ENCODE assay signal across 6 cellular contexts in genomic region chr17:4704574-4704907, GRCh38. TPM values are rescaled to one million over a fixed set of nuclear protein-coding genes. Genes with fewer than 3 reads are reported as not detected.
DNase-seq lines count a peak whose midpoint lies in the region; ATAC-seq and TF ChIP-seq lines count a peak whose summit lies in the region.
"Not testable (repeated sequence)": the region's sequence is repeated elsewhere in the genome, so short reads cannot be mapped to it uniquely, and the experiment has no call there.

No MANE protein-coding gene starts in this region.

- H3K27me3 ChIP-seq in Peyer's patch, ascending aorta, foreskin keratinocyte: not testable (repeated sequence)

- H3K4me3 Mint-ChIP-seq in Calu3 (ENCODE audit: low read depth, unreplicated experiment) (peak overlapping the region; percentile 93), naive B cell (peak overlapping the region; percentile 85 to 95 (median 91))

- H3K4me3 ChIP-seq in Peyer's patch (peak overlapping the region; percentile 60 to 100 (median 95)), ascending aorta (peak overlapping the region; percentile 92 to 94)

- BruUV-seq in Calu3 (replicated peaks; lab: Mats Ljungman, UMichigan): TSS peak; percentile 80

- TF ChIP-seq POLR2A in Peyer's patch (IDR thresholded peaks at IDR 0.05): not testable (repeated sequence)

- CTCF ChIA-PET in Calu3 (lab: Charles Lee): not testable (repeated sequence)

- ATAC-seq in foreskin keratinocyte; naive B cell (ENCODE audit: low read depth in 2 of 2): not testable (repeated sequence)

- not testable (repeated sequence) for H3K9me3 ChIP-seq in Peyer's patch, ascending aorta

- peaks cover 0 to 27% (median 6%) of the 10 kb centered on the region in 4 donors for H3K4me1 ChIP-seq in Peyer's patch
- H3K4me1 ChIP-seq in ascending aorta, foreskin keratinocyte: not testable (repeated sequence)

- intact Hi-C loops in Calu3 (cut with micrococcal nuclease; ENCODE audit: unreplicated experiment): loop anchor here (5.0 kb wide), 1 partner anchor 137 kb away; no protein-coding TSS in a partner anchor
- intact Hi-C loops in ascending aorta (cut with DNase I): not testable (repeated sequence)

- DNase-seq in Calu3; Peyer's patch; ascending aorta (ENCODE audit: low spot score in 2 of 2); foreskin keratinocyte; naive B cell; substantia nigra (lab: John Stamatoyannopoulos, UW): not testable (repeated sequence)

- H3K27ac ChIP-seq in Peyer's patch (peak overlapping the region; percentile 68 to 92 (median 86)), ascending aorta (peak overlapping the region; percentile 76 to 83), foreskin keratinocyte (peak overlapping the region; percentile 71), substantia nigra (ENCODE audit: low read depth, low read length, poor library complexity, severe bottlenecking) (peak overlapping the region; percentile 83)

- H3K4me1 Mint-ChIP-seq in Calu3 (ENCODE audit: low read depth, unreplicated experiment) (peaks cover 32% of the 10 kb centered on the region), naive B cell (peaks cover 28 to 42% (median 30%) of the 10 kb centered on the region in 3 donors)

- TF ChIP-seq CTCF in Calu3 (IDR thresholded peaks at IDR 0.05; ENCODE audit: unreplicated experiment); Peyer's patch (IDR thresholded peaks at IDR 0.05); ascending aorta (IDR thresholded peaks at IDR 0.05); foreskin keratinocyte (conservative IDR thresholded peaks at IDR 0.05): not testable (repeated sequence)

- H3K36me3 ChIP-seq in Peyer's patch, ascending aorta: not testable (repeated sequence)

- H3K27me3 Mint-ChIP-seq in Calu3 (ENCODE audit: unreplicated experiment); naive B cell: not testable (repeated sequence)

- H3K9me3 Mint-ChIP-seq in Calu3 (ENCODE audit: low read depth, unreplicated experiment); naive B cell: not testable (repeated sequence)

- H3K27ac Mint-ChIP-seq in Calu3 (ENCODE audit: unreplicated experiment): not testable (repeated sequence)
- H3K27ac Mint-ChIP-seq in naive B cell: peak overlapping the region; percentile 89 to 96 (median 94)

- H3K36me3 Mint-ChIP-seq in Calu3 (ENCODE audit: insufficient read depth, unreplicated experiment): peaks cover 29% of the 10 kb centered on the region
- not testable (repeated sequence) for H3K36me3 Mint-ChIP-seq in naive B cell

RNA-seq across cellular contexts. Expression of gene PELP1, which starts 0.6 kb away (rescaled TPM):
- total RNA-seq in Calu3 (2022): 55.0 and 56.9 TPM in 2 replicates
- total RNA-seq in Peyer's patch: 10 to 100 TPM; 21.2 to 34.9 (median 31.4) TPM
- 22.8 TPM for total RNA-seq in ascending aorta
- 33.8 and 35.5 TPM in 2 replicates for total RNA-seq in foreskin keratinocyte
- polyA plus RNA-seq in foreskin keratinocyte: 31.1 and 34.9 TPM in 2 replicates
- polyA plus RNA-seq in naive B cell (ENCODE audit: low read depth in 6 of 6): 10 to 100 TPM in 1 of 6 donors, 1 to 10 TPM in 5; 5.6 to 13.1 (median 9.1) TPM

RNA-seq across cellular contexts. Expression of gene ARRB2, which starts 5.9 kb away (rescaled TPM):
- 21.1 and 27.6 TPM in 2 replicates for total RNA-seq in Calu3 (2022)
- 100 to 1,000 TPM in 1 of 4 donors, 10 to 100 TPM in 3; 59.2 to 163 (median 73.8) TPM for total RNA-seq in Peyer's patch
- 43.4 TPM for total RNA-seq in ascending aorta
- 22.2 and 24.1 TPM in 2 replicates for total RNA-seq in foreskin keratinocyte
- 27.9 and 30.4 TPM in 2 replicates for polyA plus RNA-seq in foreskin keratinocyte
- 10 to 100 TPM; 12.1 to 23.7 (median 14.9) TPM for polyA plus RNA-seq in naive B cell (ENCODE audit: low read depth in 6 of 6)

RNA-seq across cellular contexts. Expression of gene MED11, which starts 26.7 kb away (rescaled TPM):
- total RNA-seq in Calu3 (2022): 10.9 and 13.5 TPM in 2 replicates
- 10 to 100 TPM; 32.1 to 44.6 (median 41.8) TPM for total RNA-seq in Peyer's patch
- total RNA-seq in ascending aorta: 10.9 TPM
- 32.6 and 33.2 TPM in 2 replicates for total RNA-seq in foreskin keratinocyte
- polyA plus RNA-seq in foreskin keratinocyte: 42.3 and 43.2 TPM in 2 replicates
- 10 to 100 TPM; 20.1 to 63.4 (median 48.3) TPM for polyA plus RNA-seq in naive B cell (ENCODE audit: low read depth in 6 of 6)

RNA-seq across cellular contexts. Expression of gene ZMYND15, which starts 35.1 kb away (rescaled TPM):
- total RNA-seq in Calu3 (2022): 2.2 and 2.5 TPM in 2 replicates
- total RNA-seq in Peyer's patch: 1 to 10 TPM in 3 of 4 donors, not detected in 1; 2.1 to 5.6 (median 4.0) TPM
- not detected for total RNA-seq in ascending aorta
- total RNA-seq in foreskin keratinocyte: 0.28 and 0.31 TPM in 2 replicates
- 0.31 and 0.32 TPM in 2 replicates for polyA plus RNA-seq in foreskin keratinocyte
- polyA plus RNA-seq in naive B cell (ENCODE audit: low read depth in 6 of 6): under 1 TPM in 1 of 6 donors, not detected in 5; 0.40 TPM

RNA-seq across cellular contexts. Expression of gene CXCL16, which starts 35.2 kb away (rescaled TPM):
- total RNA-seq in Calu3 (2022) (73.1 and 77.6 TPM in 2 replicates), Peyer's patch (10 to 100 TPM; 24.8 to 33.1 (median 28.0) TPM), ascending aorta (12.5 TPM), foreskin keratinocyte (16.6 and 17.1 TPM in 2 replicates)
- polyA plus RNA-seq in foreskin keratinocyte (21.0 and 23.7 TPM in 2 replicates), naive B cell (ENCODE audit: low read depth in 6 of 6) (10 to 100 TPM; 12.2 to 19.8 (median 18.4) TPM)
